In genomic region chr9:71909887-71910601, GRCh38 we compare ENCODE assay signal across 8 cellular contexts. TPM values are rescaled to one million over a fixed set of nuclear protein-coding genes. Genes with fewer than 3 reads are reported as not detected.
DNase-seq lines count a peak whose midpoint lies in the region; ATAC-seq and TF ChIP-seq lines count a peak whose summit lies in the region.

No MANE protein-coding gene starts in this region.

- no peak for TF ChIP-seq CTCF in HL-60 (IDR thresholded peaks at IDR 0.05; ENCODE audit: insufficient read depth, low read length)
- TF ChIP-seq CTCF in SU-DHL-6 (IDR thresholded peaks at IDR 0.05; ENCODE audit: insufficient read depth, low read length, poor library complexity, severe bottlenecking) = no peak
- no peak for TF ChIP-seq CTCF in brain (conservative IDR thresholded peaks at IDR 0.05)
- no peak for TF ChIP-seq CTCF in retinal pigment epithelial cell (conservative IDR thresholded peaks at IDR 0.05; ENCODE audit: low read depth, low read length)

- peak; percentile 42 for DNase-seq in ACHN
- peak in 1 of 2 experiments; percentile 44 for DNase-seq in HL-60 (ENCODE audit: low read depth in 1 of 2, low spot score in 1 of 2)
- DNase-seq in iPS DF 6.9 (ENCODE audit: low read depth, low spot score) = no peak
- no peak for DNase-seq in retinal pigment epithelial cell (ENCODE audit: low read depth)
- DNase-seq in NCI-H2081 treated with DMSO at 0.1 percent for 48 hours (lab: John Stamatoyannopoulos, UW) = no peak

- no peaks in the 10 kb centered on the region for H3K27me3 ChIP-seq in HL-60 (ENCODE audit: insufficient read depth, poor library complexity, severe bottlenecking)
- no peaks in the 10 kb centered on the region for H3K27me3 ChIP-seq in SU-DHL-6 (ENCODE audit: low read length)
- no peaks in the 10 kb centered on the region for H3K27me3 ChIP-seq in iPS DF 6.9 (ENCODE audit: control insufficient read depth, insufficient read depth, low read length)

- peak overlapping the region; percentile 87 for H3K4me2 ChIP-seq in SU-DHL-6 (ENCODE audit: low read depth, low read length, poor library complexity, severe bottlenecking)

- no peaks in the 10 kb centered on the region for H3K36me3 ChIP-seq in SU-DHL-6 (ENCODE audit: low read length)
- H3K36me3 ChIP-seq in iPS DF 6.9 (ENCODE audit: control insufficient read depth, insufficient read depth, low read length) = no peaks in the 10 kb centered on the region; the same call in 1 of the 2 replicates

- in situ Hi-C loops in ACHN (cut with HindIII; ENCODE audit: low pct_ligation_motif_present, low pct_unique_long_range_greater_than_20kb, low sequenced_read_pairs) = no loop called here

- H2AFZ ChIP-seq in SU-DHL-6 (ENCODE audit: low read depth, low read length, severe bottlenecking) = peak overlapping the region; percentile 75

- H3K27ac Mint-ChIP-seq in brain = peak overlapping the region; percentile 97 to 98 (median 98)

- H3K4me1 Mint-ChIP-seq in brain = peaks cover 78% of the 10 kb centered on the region

- no CpG with 5 or more reads among the region's 41 CpGs for WGBS in iPS DF 6.9 (ENCODE audit: insufficient coverage, insufficient read length)

- peak; percentile 2 for ATAC-seq in GM18511 (IDR thresholded peaks at IDR 0.05; ENCODE audit: unreplicated experiment)

- peaks cover 0 to 5% (median 0%) of the 10 kb centered on the region in 5 experiments for H3K9me3 Mint-ChIP-seq in brain

- peak overlapping the region; percentile 94 for H3K9ac ChIP-seq in SU-DHL-6 (ENCODE audit: low read length)

- H3K9me3 ChIP-seq in SU-DHL-6 (ENCODE audit: insufficient read depth, low read length) (no peaks in the 10 kb centered on the region), iPS DF 6.9 (ENCODE audit: control insufficient read depth, insufficient read depth, low read length) (no peaks in the 10 kb centered on the region)

- H3F3A ChIP-seq in SU-DHL-6 (ENCODE audit: insufficient read depth) = no peaks in the 10 kb centered on the region

- H3K4me3 Mint-ChIP-seq in brain = peak overlapping the region; percentile 94 to 100 (median 99)

- H3K27ac ChIP-seq in HL-60 (replicated peaks) = peak overlapping the region; percentile 82
- H3K27ac ChIP-seq in SU-DHL-6 (ENCODE audit: low read depth, low read length) = peak overlapping the region; percentile 62
- H3K27ac ChIP-seq in iPS DF 6.9 (ENCODE audit: low read length) = no peak overlapping the region

- H3K4me1 ChIP-seq in iPS DF 6.9 (ENCODE audit: control insufficient read depth, insufficient read depth, low read length) = no peaks in the 10 kb centered on the region

- peaks cover 17% of the 10 kb centered on the region for H3K27me3 Mint-ChIP-seq in brain

- H3K36me3 Mint-ChIP-seq in brain = peaks cover 26% of the 10 kb centered on the region

- peaks cover 17% of the 10 kb centered on the region for H4K20me1 ChIP-seq in SU-DHL-6 (ENCODE audit: low read depth, low read length)

- no peaks in the 10 kb centered on the region for H3K9me2 ChIP-seq in SU-DHL-6 (replicated peaks; ENCODE audit: insufficient read depth, low read length)

- H3K4me3 ChIP-seq in HL-60 (replicated peaks; ENCODE audit: insufficient read depth, low read length) (peak overlapping the region; percentile 85), SU-DHL-6 (ENCODE audit: insufficient read depth, low read length, poor library complexity, severe bottlenecking) (peak overlapping the region; percentile 86), iPS DF 6.9 (ENCODE audit: low read length) (peak overlapping the region; percentile 52), retinal pigment epithelial cell (ENCODE audit: low read length) (peak overlapping the region; percentile 90)

- peaks cover 86% of the 10 kb centered on the region for H3K79me2 ChIP-seq in SU-DHL-6 (ENCODE audit: insufficient read depth, low read length)

RNA-seq across cellular contexts. Expression of gene ABHD17B, which starts 0.9 kb away (rescaled TPM):
- polyA plus RNA-seq in brain (ENCODE audit: insufficient read depth, low read depth, low replicate concordance) = 31.5 TPM

RNA-seq across cellular contexts. Expression of gene C9orf85, which starts 1.4 kb away (rescaled TPM):
- 10.4 TPM for polyA plus RNA-seq in brain (ENCODE audit: insufficient read depth, low read depth, low replicate concordance)
